Comparison of ENCODE assay signal across 17 cellular contexts in genomic region chr1:89060091-89060490, GRCh38. TPM values are rescaled to one million over a fixed set of nuclear protein-coding genes. Genes with fewer than 3 reads are reported as not detected.
"Had no signal": no experiment of that assay in that cellular context is flagged by ENCODE, and none has a peak within 500 bp of the region (broad histone marks: within the 10 kb centered on the region; RNA-seq: fewer than 3 reads in every experiment).

No MANE protein-coding gene starts in this region.

- H3K4me3 ChIP-seq: breast epithelium, lower lobe of right lung, right atrium auricular region, tibial artery had no signal

- H3K9me3 ChIP-seq: breast epithelium, lower lobe of right lung, right atrium auricular region, tibial artery had no signal

- H3K27ac Mint-ChIP-seq: activated CD8-positive, alpha-beta memory T cell treated with anti-CD3 and anti-CD28 coated beads, Interleukin-2, amount 10 ng/mL, durations not matched to agents 7 days and 5 days; endodermal cell; mesothelial cell of epicardium; WTC11 had no signal

- H3K36me3 Mint-ChIP-seq: WTC11 had no signal

- FAIRE-seq: small intestine had no signal

- ATAC-seq: activated CD8-positive, alpha-beta memory T cell treated with anti-CD3 and anti-CD28 coated beads, Interleukin-2, amount 10 ng/mL, durations not matched to agents 7 days and 5 days; lower lobe of right lung; WTC11 had no signal

- H3K9me3 Mint-ChIP-seq: endodermal cell, mesothelial cell of epicardium, WTC11 had no signal

- H3K27ac ChIP-seq: breast epithelium, lower lobe of right lung, right atrium auricular region, tibial artery had no signal

- H3K4me1 ChIP-seq: breast epithelium had no signal

- DNase-seq: activated CD4-positive, alpha-beta T cell treated with anti-CD3 and anti-CD28 coated beads, Interleukin-2, amount 50 U/mL, for 1 hour; activated CD8-positive, alpha-beta memory T cell treated with anti-CD3 and anti-CD28 coated beads, Interleukin-2, amount 10 ng/mL, durations not matched to agents 7 days and 5 days; activated T-cell treated with anti-CD3 and anti-CD28 coated beads, Interleukin-2, amount 50 U/mL, for 48 hours; anterior cingulate cortex; dermis blood vessel endothelial cell; endodermal cell; erythroblast; hypothalamus; lower lobe of right lung; posterior cingulate gyrus; small intestine; SW 1271; tibial artery had no signal

- H3K27me3 ChIP-seq: breast epithelium, right atrium auricular region, tibial artery had no signal

- H3K36me3 ChIP-seq: breast epithelium had no signal

- H3K4me3 Mint-ChIP-seq: endodermal cell, mesothelial cell of epicardium, WTC11 had no signal

- H3K27me3 Mint-ChIP-seq: activated CD8-positive, alpha-beta memory T cell treated with anti-CD3 and anti-CD28 coated beads, Interleukin-2, amount 10 ng/mL, durations not matched to agents 7 days and 5 days had no signal

RNA-seq across cellular contexts. Expression of gene GBP1, which starts 4.9 kb away (rescaled TPM):
- total RNA-seq: endodermal cell had no signal

RNA-seq across cellular contexts. Expression of gene GBP3, which starts 37.4 kb away (rescaled TPM):
- total RNA-seq: endodermal cell, WTC11 had no signal
